Comparison of ENCODE assay signal across 11 cellular contexts in genomic region chr4:2042947-2043395, GRCh38. TPM values are rescaled to one million over a fixed set of nuclear protein-coding genes. Genes with fewer than 3 reads are reported as not detected.
A peak's percentile ranks its signal among the peaks of the same experiment; 100 is the strongest.
DNase-seq lines count a peak whose midpoint lies in the region; ATAC-seq and TF ChIP-seq lines count a peak whose summit lies in the region.
"Had no signal": no experiment of that assay in that cellular context is flagged by ENCODE, and none has a peak within 500 bp of the region (broad histone marks: within the 10 kb centered on the region; RNA-seq: fewer than 3 reads in every experiment).

No MANE protein-coding gene starts in this region.

- TF ChIP-seq CTCF in GM13977 (IDR thresholded peaks at IDR 0.05; ENCODE audit: extremely low read depth, insufficient read depth, missing control alignments) (no peak), foreskin fibroblast (IDR thresholded peaks at IDR 0.05; ENCODE audit: low read depth, low read length) (no peak)

- no peak overlapping the region for H3K27ac ChIP-seq in thymus (ENCODE audit: low read depth)
- H3K27ac ChIP-seq: colonic mucosa had no signal

- POLR2A ChIA-PET in activated CD8-positive, alpha-beta T cell treated with anti-CD3 and anti-CD28 coated beads, Interleukin-2, amount 10 ng/mL, durations not matched to agents 7 days and 5 days (lab: Charles Lee): interaction anchor here (0.6 kb wide), 1 partner anchor 34 kb away, joined by 3 read pairs; no protein-coding TSS in a partner anchor

- DNase-seq in activated naive CD4-positive, alpha-beta T cell treated with Interleukin-2 at 50 U/mL for 16 hours: no peak
- no peak for DNase-seq in activated CD8-positive, alpha-beta T cell treated with anti-CD3 and anti-CD28 coated beads, Interleukin-2, amount 10 ng/mL, durations not matched to agents 7 days and 5 days
- DNase-seq in islet precursor cell (peak; percentile 41), GM13977 (ENCODE audit: low spot score) (no peak), foreskin fibroblast (no peak), cerebellum (ENCODE audit: low spot score) (no peak)
- DNase-seq: NCI-H187 had no signal

- H3K4me3 ChIP-seq in thymus (ENCODE audit: low read length) (peak overlapping the region; percentile 84), foreskin fibroblast (ENCODE audit: low read depth in 1 of 2, low read length in 2 of 2) (peak overlapping the region in 1 of 2 donors; percentile 45)
- H3K4me3 ChIP-seq: lung had no signal

- CTCF ChIA-PET in activated CD8-positive, alpha-beta T cell treated with anti-CD3 and anti-CD28 coated beads, Interleukin-2, amount 10 ng/mL, durations not matched to agents 7 days and 5 days (lab: Charles Lee): no interaction called here

- H3K27ac Mint-ChIP-seq in activated naive CD4-positive, alpha-beta T cell treated with anti-CD3 and anti-CD28 coated beads, Interleukin-2, amount 50 U/mL, for 24 hours: no peak overlapping the region
- no peak overlapping the region for H3K27ac Mint-ChIP-seq in activated CD8-positive, alpha-beta T cell treated with anti-CD3 and anti-CD28 coated beads, Interleukin-2, amount 10 ng/mL, durations not matched to agents 7 days and 5 days

- peaks cover 6% of the 10 kb centered on the region for H3K4me1 Mint-ChIP-seq in activated naive CD4-positive, alpha-beta T cell treated with anti-CD3 and anti-CD28 coated beads, Interleukin-2, amount 50 U/mL, for 24 hours
- H3K4me1 Mint-ChIP-seq in activated CD8-positive, alpha-beta T cell treated with anti-CD3 and anti-CD28 coated beads, Interleukin-2, amount 10 ng/mL, durations not matched to agents 7 days and 5 days (ENCODE audit: low read depth): no peaks in the 10 kb centered on the region

- no peaks in the 10 kb centered on the region for H3K9me3 ChIP-seq in thymus (ENCODE audit: control insufficient read depth)
- H3K9me3 ChIP-seq: colonic mucosa had no signal

- H3K4me1 ChIP-seq in thymus (ENCODE audit: control insufficient read depth, insufficient read depth, low read length): peaks cover 5% of the 10 kb centered on the region

- ATAC-seq in activated CD8-positive, alpha-beta T cell treated with anti-CD3 and anti-CD28 coated beads, Interleukin-2, amount 10 ng/mL, durations not matched to agents 7 days and 5 days: no peak

- peak overlapping the region; percentile 77 for H3K4me3 Mint-ChIP-seq in activated naive CD4-positive, alpha-beta T cell treated with anti-CD3 and anti-CD28 coated beads, Interleukin-2, amount 50 U/mL, for 24 hours
- H3K4me3 Mint-ChIP-seq in activated CD8-positive, alpha-beta T cell treated with anti-CD3 and anti-CD28 coated beads, Interleukin-2, amount 10 ng/mL, durations not matched to agents 7 days and 5 days: peak overlapping the region; percentile 57

- H3K36me3 Mint-ChIP-seq in activated naive CD4-positive, alpha-beta T cell treated with anti-CD3 and anti-CD28 coated beads, Interleukin-2, amount 50 U/mL, for 24 hours: no peaks in the 10 kb centered on the region
- no peaks in the 10 kb centered on the region for H3K36me3 Mint-ChIP-seq in activated CD8-positive, alpha-beta T cell treated with anti-CD3 and anti-CD28 coated beads, Interleukin-2, amount 10 ng/mL, durations not matched to agents 7 days and 5 days (ENCODE audit: low read depth)

- WGBS in thymus: 92% methylated on average over 8 of the region's 8 CpGs

- in situ Hi-C loops in GM13977 (cut with MboI; ENCODE audit: low pct_unique_long_range_greater_than_20kb, low sequenced_read_pairs, unreplicated experiment): no loop called here

- H3K9me3 Mint-ChIP-seq in activated naive CD4-positive, alpha-beta T cell treated with anti-CD3 and anti-CD28 coated beads, Interleukin-2, amount 50 U/mL, for 24 hours: no peaks in the 10 kb centered on the region
- H3K9me3 Mint-ChIP-seq in activated CD8-positive, alpha-beta T cell treated with anti-CD3 and anti-CD28 coated beads, Interleukin-2, amount 10 ng/mL, durations not matched to agents 7 days and 5 days (ENCODE audit: insufficient read depth): no peaks in the 10 kb centered on the region

- no peaks in the 10 kb centered on the region for H3K36me3 ChIP-seq in thymus (ENCODE audit: control insufficient read depth, insufficient read depth)
- H3K36me3 ChIP-seq: colonic mucosa had no signal

- H3K27me3 ChIP-seq in thymus (ENCODE audit: control insufficient read depth, insufficient read depth): peaks cover 60% of the 10 kb centered on the region

- peaks cover 9% of the 10 kb centered on the region for H3K27me3 Mint-ChIP-seq in activated naive CD4-positive, alpha-beta T cell treated with anti-CD3 and anti-CD28 coated beads, Interleukin-2, amount 50 U/mL, for 24 hours
- peaks cover 16% of the 10 kb centered on the region for H3K27me3 Mint-ChIP-seq in activated CD8-positive, alpha-beta T cell treated with anti-CD3 and anti-CD28 coated beads, Interleukin-2, amount 10 ng/mL, durations not matched to agents 7 days and 5 days (ENCODE audit: low read depth)

RNA-seq across cellular contexts. Expression of gene NAT8L, which starts 16.2 kb away (rescaled TPM):
- under 1 TPM in 1 of 2 experiments, not detected in 1; 0.05 TPM for total RNA-seq in activated CD8-positive, alpha-beta T cell treated with anti-CD3 and anti-CD28 coated beads, Interleukin-2, amount 10 ng/mL, durations not matched to agents 7 days and 5 days
- 0.43 TPM for polyA plus RNA-seq in thymus
- 9.2 TPM for total RNA-seq in cerebellum

RNA-seq across cellular contexts. Expression of gene NELFA, which starts 34.2 kb away (rescaled TPM):
- 10 to 100 TPM; 32.2 to 35.6 TPM for total RNA-seq in activated CD8-positive, alpha-beta T cell treated with anti-CD3 and anti-CD28 coated beads, Interleukin-2, amount 10 ng/mL, durations not matched to agents 7 days and 5 days
- polyA plus RNA-seq in thymus: 37.2 TPM
- total RNA-seq in cerebellum: 24.0 TPM
